8 cellular contexts compared by ENCODE assay signal in the genomic region with DNA sequence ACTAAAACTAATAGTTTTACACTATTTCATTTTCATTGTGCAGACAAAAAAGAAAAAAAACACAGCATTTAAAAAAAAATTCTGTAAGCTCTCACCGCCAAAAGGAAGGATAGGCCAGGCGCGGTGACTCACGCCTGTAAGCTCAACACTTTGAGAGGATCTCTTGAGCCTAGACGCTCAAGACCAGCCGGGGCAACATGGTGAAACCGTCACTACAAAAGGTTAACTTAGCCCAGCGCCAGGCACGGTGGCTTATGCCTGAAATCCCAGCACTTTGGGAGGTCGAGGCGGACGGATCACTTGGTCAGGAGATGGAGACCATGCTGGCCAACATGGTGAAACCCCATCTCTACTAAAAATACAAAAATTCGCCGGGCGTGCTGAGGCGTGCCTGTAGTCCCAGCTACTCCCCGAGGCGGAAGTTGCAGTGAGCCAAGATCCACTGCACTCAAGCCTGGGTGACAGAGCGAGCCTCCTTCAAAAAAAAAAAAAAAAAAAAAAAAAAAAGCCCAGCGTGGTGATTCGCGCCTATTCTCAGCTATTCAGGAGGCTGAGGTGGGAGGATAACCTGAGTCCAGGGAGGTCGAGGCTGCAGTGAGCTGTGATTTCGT. TPM values are rescaled to one million over a fixed set of nuclear protein-coding genes. Genes with fewer than 3 reads are reported as not detected.
DNase-seq lines count a peak whose midpoint lies in the region; ATAC-seq and TF ChIP-seq lines count a peak whose summit lies in the region.

No MANE protein-coding gene starts in this region.

- no peaks in the 10 kb centered on the region for H4K20me1 ChIP-seq in IMR-90 (ENCODE audit: insufficient read depth, low read length)

- H3K4me2 ChIP-seq in IMR-90 (ENCODE audit: low read depth, low read length), result peak overlapping the region; percentile 69

- H2BK120ac ChIP-seq in IMR-90 (ENCODE audit: low read depth, low read length), result no peak overlapping the region

- H3K9ac ChIP-seq in IMR-90 (ENCODE audit: low read depth, low read length), result no peak overlapping the region

- H2BK15ac ChIP-seq in IMR-90 (ENCODE audit: low read depth, low read length), result no peak overlapping the region

- H2AK5ac ChIP-seq in IMR-90 (ENCODE audit: low read depth, low read length), result peak overlapping the region; percentile 7; the same call in 1 of the 2 replicates

- in situ Hi-C loops in IMR-90 (cut with MboI; ENCODE audit: low sequenced_read_pairs), result no loop called here

- ATAC-seq in IMR-90 (ENCODE audit: low read depth) (no peak), body of pancreas (no peak), right lobe of liver (peak in 1 of 4 donors; percentile 0), GM19455 (IDR thresholded peaks at IDR 0.05; ENCODE audit: unreplicated experiment) (no peak)

- no peaks in the 10 kb centered on the region for H3K27me3 ChIP-seq in BE2C
- no peaks in the 10 kb centered on the region for H3K27me3 ChIP-seq in IMR-90 (ENCODE audit: control insufficient read depth, insufficient read depth, low read length)
- no peaks in the 10 kb centered on the region for H3K27me3 ChIP-seq in body of pancreas
- H3K27me3 ChIP-seq in right lobe of liver, result no peaks in the 10 kb centered on the region

- no peak overlapping the region for H3K14ac ChIP-seq in IMR-90 (replicated peaks; ENCODE audit: low read depth, low read length)

- TF ChIP-seq RAD21 in IMR-90 (IDR thresholded peaks at IDR 0.05; ENCODE audit: low read length), result no peak

- dilution Hi-C loops in IMR-90 (cut with HindIII; ENCODE audit: low sequenced_read_pairs, unreplicated experiment), result no loop called here

- H4K91ac ChIP-seq in IMR-90 (ENCODE audit: insufficient read depth, low read depth, low read length), result no peak overlapping the region

- peak overlapping the region; percentile 75 for H2AK9ac ChIP-seq in IMR-90 (replicated peaks; ENCODE audit: low read depth, low read length, poor library complexity)

- H3K4me3 ChIP-seq in BE2C (ENCODE audit: low read depth, low read length), result peak overlapping the region; percentile 78
- H3K4me3 ChIP-seq in IMR-90 (ENCODE audit: insufficient read depth, low read depth, low read length), result no peak overlapping the region; the same call in 1 of the 2 replicates
- H3K4me3 ChIP-seq in body of pancreas, result no peak overlapping the region
- H3K4me3 ChIP-seq in right lobe of liver, result peak overlapping the region; percentile 58 to 68 (median 63)

- TF ChIP-seq CTCF in BE2C (IDR thresholded peaks at IDR 0.05; ENCODE audit: low read depth, low read length), result no peak
- no peak for TF ChIP-seq CTCF in IMR-90 (conservative IDR thresholded peaks at IDR 0.05; ENCODE audit: low read depth, low read length)
- no peak for TF ChIP-seq CTCF in body of pancreas (IDR thresholded peaks at IDR 0.05)
- TF ChIP-seq CTCF in right lobe of liver (IDR thresholded peaks at IDR 0.05), result no peak

- no peak overlapping the region for H2BK5ac ChIP-seq in IMR-90 (ENCODE audit: low read depth, low read length, poor library complexity, severe bottlenecking)

- peaks cover 5 to 24% of the 10 kb centered on the region in 2 experiments; a peak in 3 of 4 replicates for H3K79me1 ChIP-seq in IMR-90 (ENCODE audit: low read depth in 1 of 2, low read length in 2 of 2)

- CTCF ChIA-PET in IMR-90 (lab: Yijun Ruan, JAX), result interaction anchor here (1.3 kb wide), 1 partner anchor 18 kb away, joined by 6 read pairs; no protein-coding TSS in a partner anchor

- H3K36me3 ChIP-seq in BE2C (no peaks in the 10 kb centered on the region), IMR-90 (ENCODE audit: control insufficient read depth, insufficient read depth, low read length) (no peaks in the 10 kb centered on the region), body of pancreas (replicated peaks in 1 of 2; ENCODE audit: insufficient read depth in 1 of 2, low read depth in 2 of 2) (no peaks in the 10 kb centered on the region), right lobe of liver (no peaks in the 10 kb centered on the region)

- H4K8ac ChIP-seq in IMR-90 (ENCODE audit: low read depth in 2 of 2, low read length in 2 of 2), result peak overlapping the region in 1 of 2 experiments; percentile 39; a peak in 1 of 4 replicates

- no peak overlapping the region for H3K27ac ChIP-seq in IMR-90 (ENCODE audit: insufficient read depth, low read length)
- peak overlapping the region in 2 of 4 donors; percentile 31 to 100 for H3K27ac ChIP-seq in body of pancreas
- peak overlapping the region; percentile 100 for H3K27ac ChIP-seq in right lobe of liver

- no TSS peak for BruUV-seq in IMR-90 (replicated peaks; lab: Mats Ljungman, UMichigan)

- WGBS in IMR-90 (ENCODE audit: extremely low coverage in 2 of 2, insufficient read length in 1 of 2), 2 experiments, result 85% methylated on average over 10 of the region's 24 CpGs; no CpG with 5 or more reads in 1 of the 2 experiments
- WGBS in body of pancreas, 2 donors, result 74 to 77% methylated on average over 17 to 23 of the region's 24 CpGs
- WGBS in right lobe of liver (ENCODE audit: insufficient coverage, low coverage, low lambda C conversion rate, missing lambda C conversion rate), result 27% methylated on average over 24 of the region's 24 CpGs

- DNase-seq in BE2C, result no peak
- no peak for DNase-seq in IMR-90
- DNase-seq in T-helper 1 cell, result peak in 4 of 5 donors; percentile 44 to 76 (median 49)
- DNase-seq in body of pancreas, result peak; percentile 21 to 42 (median 34)
- DNase-seq in right lobe of liver, result peak; percentile 51 to 63 (median 62)
- peak in 2 of 3 experiments; percentile 17 to 50 for DNase-seq in stimulated activated CD4-positive, alpha-beta T cell treated with anti-CD3 and anti-CD28 coated beads, TNF-alpha, amount 100 ng/mL, for 24 hours (ENCODE audit: low read depth in 3 of 3)
- DNase-seq in iPS-NIHi11 (ENCODE audit: low spot score), result no peak

- H3K18ac ChIP-seq in IMR-90 (ENCODE audit: low read depth, low read length), result no peak overlapping the region

- TF ChIP-seq POLR2A in IMR-90 (IDR thresholded peaks at IDR 0.05; ENCODE audit: low read depth, low read length), result no peak
- no peak for TF ChIP-seq POLR2A in body of pancreas (IDR thresholded peaks at IDR 0.05)
- peak; percentile 32 for TF ChIP-seq POLR2A in right lobe of liver (IDR thresholded peaks at IDR 0.05)

- peak overlapping the region; percentile 21 for H2AFZ ChIP-seq in IMR-90 (replicated peaks; ENCODE audit: low read length, poor library complexity)

- H3K23ac ChIP-seq in IMR-90 (ENCODE audit: low read depth, low read length), result no peak overlapping the region

- POLR2A ChIA-PET in IMR-90 (lab: Charles Lee; ENCODE audit: unreplicated experiment), result interaction anchor here (0.6 kb wide), 2 partner anchors 17 to 97 kb away, joined by 8 to 21 read pairs; no protein-coding TSS in a partner anchor

- no peaks in the 10 kb centered on the region for H3K4me1 ChIP-seq in BE2C
- H3K4me1 ChIP-seq in IMR-90 (ENCODE audit: control insufficient read depth, insufficient read depth, low read length), result peaks cover 2% of the 10 kb centered on the region; the same call in 1 of the 2 replicates
- peaks cover 16% of the 10 kb centered on the region for H3K4me1 ChIP-seq in body of pancreas
- H3K4me1 ChIP-seq in right lobe of liver, result peaks cover 0 to 35% (median 0%) of the 10 kb centered on the region in 4 donors

- H2BK20ac ChIP-seq in IMR-90 (ENCODE audit: low read depth, low read length), result no peak overlapping the region

- peak overlapping the region; percentile 23 for H3K4ac ChIP-seq in IMR-90 (ENCODE audit: low read depth, low read length)

- no peaks in the 10 kb centered on the region for H3K9me3 ChIP-seq in BE2C
- no peaks in the 10 kb centered on the region for H3K9me3 ChIP-seq in IMR-90 (ENCODE audit: control insufficient read depth, insufficient read depth, low read length)
- no peaks in the 10 kb centered on the region for H3K9me3 ChIP-seq in body of pancreas
- no peaks in the 10 kb centered on the region for H3K9me3 ChIP-seq in right lobe of liver

- H3K56ac ChIP-seq in IMR-90 (ENCODE audit: extremely low read depth, insufficient read depth, low read length), result no peak overlapping the region

- no peak overlapping the region for H4K5ac ChIP-seq in IMR-90 (ENCODE audit: low read depth, low read length)

- intact Hi-C loops in IMR-90 (cut with micrococcal nuclease), result no loop called here
- intact Hi-C loops in body of pancreas (cut with DNase I), result no loop called here
- intact Hi-C loops in right lobe of liver (cut with DNase I), result no loop called here

- no peaks in the 10 kb centered on the region; the same call in 1 of the 2 replicates for H3K9me1 ChIP-seq in IMR-90 (ENCODE audit: insufficient read depth, low read length)

TF ChIP-seq in IMR-90, 13 proteins besides CTCF, POLR2A, EP300 and RAD21 (continues in another document):
- TF ChIP-seq MAFK (IDR thresholded peaks at IDR 0.05; ENCODE audit: low read depth, low read length), result no peak
- TF ChIP-seq FOS (IDR thresholded peaks at IDR 0.05; ENCODE audit: low read depth, low read length), result no peak
- TF ChIP-seq NFE2L2 (IDR thresholded peaks at IDR 0.05; ENCODE audit: low read depth, low read length), result no peak
- no peak for TF ChIP-seq CHD1 (IDR thresholded peaks at IDR 0.05; ENCODE audit: low read depth, low read length)
- no peak for TF ChIP-seq BHLHE40 (IDR thresholded peaks at IDR 0.05; ENCODE audit: low read depth, low read length)
- no peak for TF ChIP-seq RFX5 (IDR thresholded peaks at IDR 0.05; ENCODE audit: low read depth, low read length)

RNA-seq across cellular contexts. Expression of gene SPEN, which starts 14.3 kb away (rescaled TPM):
- polyA plus RNA-seq in BE2C (2012; ENCODE audit: insufficient read depth, insufficient read length, low read depth), result 144 TPM
- total RNA-seq in IMR-90 (2012; rRNA removed), result 15.8 and 20.3 TPM in 2 replicates
- 7.6 and 9.4 TPM in 2 replicates for polyA plus RNA-seq in IMR-90 (2012; rRNA removed)
- polyA plus RNA-seq in IMR-90 (2012; cell fraction: cytosol; rRNA removed), result 1.7 and 3.2 TPM in 2 replicates
- polyA plus RNA-seq in IMR-90 (2012; cell fraction: nucleus; rRNA removed; ENCODE audit: low replicate concordance), result 24.4 and 38.3 TPM in 2 replicates
- 10 to 100 TPM; 27.8 to 38.9 TPM for total RNA-seq in body of pancreas
- total RNA-seq in right lobe of liver, result 10 to 100 TPM; 13.5 to 33.7 (median 23.2) TPM

RNA-seq across cellular contexts. Expression of gene UQCRHL, which starts 25.7 kb away (rescaled TPM):
- polyA plus RNA-seq in BE2C (2012; ENCODE audit: insufficient read depth, insufficient read length, low read depth), result 1.5 TPM
- total RNA-seq in IMR-90 (2012; rRNA removed), result 1.4 and 2.8 TPM in 2 replicates
- 2.4 and 2.6 TPM in 2 replicates for polyA plus RNA-seq in IMR-90 (2012; rRNA removed)
- 0.44 and 0.71 TPM in 2 replicates for polyA plus RNA-seq in IMR-90 (2012; cell fraction: cytosol; rRNA removed)
- polyA plus RNA-seq in IMR-90 (2012; cell fraction: nucleus; rRNA removed; ENCODE audit: low replicate concordance), result 0.13 and 1.4 TPM in 2 replicates
- total RNA-seq in body of pancreas, result 1 to 10 TPM in 1 of 2 donors, under 1 TPM in 1; 0.66 to 1.0 TPM
- total RNA-seq in right lobe of liver, result 1 to 10 TPM in 2 of 6 experiments, under 1 TPM in 4; 0.42 to 1.1 (median 0.51) TPM

Comparison
In these comparisons a context has a peak if more than half of its experiments do, and no peak if none do; other contexts are left out.
1. DNase-seq: peak in T-helper 1 cell (4 of 5), body of pancreas (4 of 4), right lobe of liver (3 of 3) and stimulated activated CD4-positive, alpha-beta T cell treated with anti-CD3 and anti-CD28 coated beads, TNF-alpha, amount 100 ng/mL, for 24 hours (2 of 3); none in BE2C (single experiment), IMR-90 (single experiment) and iPS-NIHi11 (single experiment).
2. H3K4me3 ChIP-seq: peak in BE2C (single experiment) and right lobe of liver (3 of 3); none in IMR-90 (single experiment) and body of pancreas (0 of 2).